ENCODE assay signal across 8 cellular contexts in genomic region chr6:22954749-22955385, GRCh38.
DNase-seq lines count a peak whose midpoint lies in the region; ATAC-seq, FAIRE-seq and TF ChIP-seq lines count a peak whose summit lies in the region.

No MANE protein-coding gene starts in this region.

- H3K9me3 Mint-ChIP-seq in activated CD4-positive, alpha-beta T cell treated with anti-CD3 and anti-CD28 coated beads for 36 hours (ENCODE audit: low read depth) = peaks cover 12% of the 10 kb centered on the region

- POLR2A ChIA-PET in activated CD4-positive, alpha-beta T cell treated with anti-CD3 and anti-CD28 coated beads for 36 hours (lab: Charles Lee) = no interaction called here

- DNase-seq in activated CD4-positive, alpha-beta T cell treated with anti-CD3 and anti-CD28 coated beads for 36 hours = no peak
- no peak for DNase-seq in activated CD4-positive, alpha-beta T cell treated with anti-CD3 and anti-CD28 coated beads for 1 hour
- DNase-seq in SW480 (ENCODE audit: low spot score) (peak; percentile 2), kidney (no peak), ecto neural progenitor cell (ENCODE audit: low spot score) (no peak), occipital lobe (lab: John Stamatoyannopoulos, UW) (no peak), cardiac septum (ENCODE audit: low spot score) (no peak)

- H3K36me3 Mint-ChIP-seq in activated CD4-positive, alpha-beta T cell treated with anti-CD3 and anti-CD28 coated beads for 36 hours (ENCODE audit: low read depth) = no peaks in the 10 kb centered on the region

- intact Hi-C loops in activated CD4-positive, alpha-beta T cell treated with anti-CD3 and anti-CD28 coated beads for 36 hours (cut with DNase I, micrococcal nuclease) = no loop called here
- intact Hi-C loops in kidney (cut with DNase I) = no loop called here
- intact Hi-C loops in cardiac septum (cut with DNase I) = no loop called here

- no peaks in the 10 kb centered on the region for H3K27me3 Mint-ChIP-seq in activated CD4-positive, alpha-beta T cell treated with anti-CD3 and anti-CD28 coated beads for 36 hours

- peak overlapping the region in 1 of 2 donors; percentile 36 for H3K27ac ChIP-seq in kidney (ENCODE audit: low read depth in 2 of 2, low read length in 2 of 2)

- no peaks in the 10 kb centered on the region for H3K36me3 ChIP-seq in kidney (ENCODE audit: control insufficient read depth in 1 of 2, insufficient read depth in 2 of 2, low read length in 2 of 2)

- peak overlapping the region; percentile 38 for H3K27ac Mint-ChIP-seq in activated CD4-positive, alpha-beta T cell treated with anti-CD3 and anti-CD28 coated beads for 36 hours

- no peak for TF ChIP-seq CTCF in kidney (IDR thresholded peaks at IDR 0.05; ENCODE audit: borderline replicate concordance, extremely low read depth, insufficient read depth)

- H3K4me3 Mint-ChIP-seq in activated CD4-positive, alpha-beta T cell treated with anti-CD3 and anti-CD28 coated beads for 36 hours = peak overlapping the region; percentile 49

- ATAC-seq in activated CD4-positive, alpha-beta T cell treated with anti-CD3 and anti-CD28 coated beads for 36 hours = peak; percentile 47
- ATAC-seq in HG03108 (IDR thresholded peaks at IDR 0.05; ENCODE audit: unreplicated experiment) = peak; percentile 49

- CTCF ChIA-PET in activated CD4-positive, alpha-beta T cell treated with anti-CD3 and anti-CD28 coated beads for 36 hours (lab: Charles Lee) = no interaction called here

- H3K9ac ChIP-seq in kidney (ENCODE audit: low read length in 2 of 2) = peak overlapping the region in 1 of 2 donors; percentile 46

- peaks cover 23% of the 10 kb centered on the region for H3K4me1 Mint-ChIP-seq in activated CD4-positive, alpha-beta T cell treated with anti-CD3 and anti-CD28 coated beads for 36 hours

- no peak for FAIRE-seq in kidney (lab: Jason Lieb, UNC)

- no peaks in the 10 kb centered on the region for H3K9me3 ChIP-seq in kidney (ENCODE audit: control insufficient read depth in 1 of 2, low read length in 2 of 2)

- peaks cover 6 to 11% of the 10 kb centered on the region in 2 donors for H3K4me1 ChIP-seq in kidney (ENCODE audit: control insufficient read depth in 1 of 2, insufficient read depth in 1 of 2, low read depth in 1 of 2, low read length in 2 of 2)

- peak overlapping the region; percentile 36 to 54 for H3K4me3 ChIP-seq in kidney (ENCODE audit: low read length in 2 of 2)
